9 cellular contexts compared by ENCODE assay signal in the genomic region with DNA sequence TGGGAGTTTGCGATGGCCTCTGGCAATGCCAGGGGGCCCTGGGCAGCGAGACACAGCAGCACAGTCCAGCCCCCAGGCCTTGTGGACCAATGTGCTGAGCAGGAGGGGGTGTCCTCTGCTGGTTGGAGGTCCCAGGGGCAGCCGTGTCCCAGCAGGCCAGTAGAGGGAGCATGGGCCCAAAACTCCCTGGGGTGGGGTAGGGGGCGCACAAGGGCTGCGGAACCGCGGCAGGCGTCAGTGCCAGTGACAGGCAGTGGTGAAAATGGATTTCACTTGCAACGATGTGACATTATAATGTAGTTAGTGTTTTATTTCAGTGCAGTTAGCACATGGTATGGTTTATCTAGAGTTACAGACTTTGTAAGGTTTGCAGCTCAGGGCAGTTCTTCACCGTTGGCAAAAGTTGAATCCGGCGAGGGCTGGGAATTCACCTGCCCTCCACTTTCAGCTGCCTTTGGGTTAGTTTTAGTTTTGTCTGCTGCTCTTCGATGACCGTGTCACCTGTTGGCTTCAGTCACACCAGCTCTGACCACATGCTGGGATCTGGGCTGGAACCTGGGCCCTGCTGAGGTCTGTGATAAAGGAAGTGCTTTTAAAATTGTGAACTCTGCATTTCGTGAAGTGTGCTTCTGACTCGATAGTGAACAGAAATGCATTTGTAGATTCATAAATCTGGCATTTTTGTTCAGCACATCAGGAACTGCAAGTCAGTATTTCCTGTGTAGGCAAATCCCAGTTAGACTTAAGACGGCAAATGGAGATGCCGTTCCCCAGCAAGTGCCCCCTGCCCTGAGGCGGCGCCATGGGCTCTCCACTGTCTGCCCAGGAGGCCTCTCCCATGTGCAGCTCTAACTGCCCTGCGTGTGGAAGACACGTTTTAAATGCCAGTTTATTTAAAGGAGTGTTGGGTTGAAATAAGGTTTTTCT. TPM values are rescaled to one million over a fixed set of nuclear protein-coding genes. Genes with fewer than 3 reads are reported as not detected.
DNase-seq lines count a peak whose midpoint lies in the region; ATAC-seq and TF ChIP-seq lines count a peak whose summit lies in the region.
"Had no signal": no experiment of that assay in that cellular context is flagged by ENCODE, and none has a peak within 500 bp of the region (broad histone marks: within the 10 kb centered on the region; RNA-seq: fewer than 3 reads in every experiment).

No MANE protein-coding gene starts in this region.

- peak overlapping the region; percentile 84 for H3K27ac ChIP-seq in psoas muscle

- peaks cover 39% of the 10 kb centered on the region for H3K9me3 Mint-ChIP-seq in glutamatergic neuron (ENCODE audit: unreplicated experiment)
- H3K9me3 Mint-ChIP-seq: activated naive CD4-positive, alpha-beta T cell treated with anti-CD3 and anti-CD28 coated beads, Interleukin-2, amount 50 U/mL, for 24 hours had no signal

- peaks cover 28% of the 10 kb centered on the region for H3K4me1 ChIP-seq in psoas muscle

- peaks cover 5% of the 10 kb centered on the region for H3K36me3 Mint-ChIP-seq in glutamatergic neuron (ENCODE audit: unreplicated experiment)

- ATAC-seq in HG03354 (IDR thresholded peaks at IDR 0.05; ENCODE audit: poor library complexity, severe bottlenecking, unreplicated experiment) (peak; percentile 50), psoas muscle (peak; percentile 36 to 75 (median 68)), GM21447 (IDR thresholded peaks at IDR 0.05; ENCODE audit: unreplicated experiment) (no peak), HG03442 (IDR thresholded peaks at IDR 0.05; ENCODE audit: unreplicated experiment) (no peak)

- H3K27me3 ChIP-seq in psoas muscle (ENCODE audit: insufficient read depth in 3 of 3, low read length in 2 of 3), result no peaks in the 10 kb centered on the region

- H3K4me3 ChIP-seq in psoas muscle, result no peak overlapping the region

- DNase-seq in ELF-1 (ENCODE audit: low read depth, low spot score) (peak; percentile 85), SHP77 (lab: John Stamatoyannopoulos, UW) (peak; percentile 62 to 74), glutamatergic neuron (peak; percentile 59), psoas muscle (peak; percentile 51 to 72)
- DNase-seq in activated naive CD4-positive, alpha-beta T cell (lab: John Stamatoyannopoulos, UW), result peak in 3 of 4 experiments; percentile 14 to 59 (median 44)

- TF ChIP-seq CTCF in glutamatergic neuron (IDR thresholded peaks at IDR 0.05; ENCODE audit: partially characterized antibody, unreplicated experiment) (peak; percentile 45), psoas muscle (IDR thresholded peaks at IDR 0.05) (peak; percentile 56)

- 36 to 57% (median 38%) methylated on average over 22 of the region's 22 CpGs for WGBS in psoas muscle, 3 donors

- H3K4me1 Mint-ChIP-seq in glutamatergic neuron (ENCODE audit: low read depth, unreplicated experiment), result peaks cover 14% of the 10 kb centered on the region
- H3K4me1 Mint-ChIP-seq: activated naive CD4-positive, alpha-beta T cell treated with anti-CD3 and anti-CD28 coated beads, Interleukin-2, amount 50 U/mL, for 24 hours had no signal

- peaks cover 0 to 18% of the 10 kb centered on the region in 2 donors for H3K36me3 ChIP-seq in psoas muscle (ENCODE audit: insufficient read depth in 1 of 2, low read depth in 1 of 2)

- H3K27me3 Mint-ChIP-seq in glutamatergic neuron (ENCODE audit: unreplicated experiment), result peaks cover 44% of the 10 kb centered on the region
- H3K27me3 Mint-ChIP-seq: activated naive CD4-positive, alpha-beta T cell treated with anti-CD3 and anti-CD28 coated beads, Interleukin-2, amount 50 U/mL, for 24 hours had no signal

- intact Hi-C loops in psoas muscle (cut with DNase I), result loop anchor here (5.0 kb wide), 1 partner anchor 103 kb away; no protein-coding TSS in a partner anchor

- H3K9me3 ChIP-seq in psoas muscle, result no peaks in the 10 kb centered on the region

- no peak overlapping the region for H3K27ac Mint-ChIP-seq in glutamatergic neuron (ENCODE audit: unreplicated experiment)
- H3K27ac Mint-ChIP-seq: activated naive CD4-positive, alpha-beta T cell treated with anti-CD3 and anti-CD28 coated beads, Interleukin-2, amount 50 U/mL, for 24 hours had no signal

- no peak overlapping the region for H3K4me3 Mint-ChIP-seq in glutamatergic neuron (ENCODE audit: unreplicated experiment)
- H3K4me3 Mint-ChIP-seq: activated naive CD4-positive, alpha-beta T cell treated with anti-CD3 and anti-CD28 coated beads, Interleukin-2, amount 50 U/mL, for 24 hours had no signal

RNA-seq across cellular contexts. Expression of gene PYGB, which starts 46.8 kb away (rescaled TPM):
- total RNA-seq in glutamatergic neuron (ENCODE audit: unreplicated experiment), result 295 TPM
- total RNA-seq in psoas muscle, result 10 to 100 TPM in 2 of 4 donors, 1 to 10 TPM in 2; 7.8 to 22.3 (median 10.6) TPM
- 1 to 10 TPM; 4.9 to 9.5 (median 8.6) TPM for polyA plus RNA-seq in psoas muscle

Comparison
In these comparisons a context has a peak if more than half of its experiments do, and no peak if none do; other contexts are left out.
1. ATAC-seq: peak in HG03354 (single experiment) and psoas muscle (4 of 4); none in GM21447 (single experiment) and HG03442 (single experiment).
2. RNA of gene PYGB, which starts 46.8 kb away (total RNA-seq): 295 TPM in glutamatergic neuron (single experiment); 7.8 to 22.3 TPM in psoas muscle; every median in the first group is over 10 times any median in the second.
3. Peak in every context shown above with its lines, with median percentiles within 50 percentile points of each other: DNase-seq.